ENCODE assay signal across 25 cellular contexts in the genomic region with DNA sequence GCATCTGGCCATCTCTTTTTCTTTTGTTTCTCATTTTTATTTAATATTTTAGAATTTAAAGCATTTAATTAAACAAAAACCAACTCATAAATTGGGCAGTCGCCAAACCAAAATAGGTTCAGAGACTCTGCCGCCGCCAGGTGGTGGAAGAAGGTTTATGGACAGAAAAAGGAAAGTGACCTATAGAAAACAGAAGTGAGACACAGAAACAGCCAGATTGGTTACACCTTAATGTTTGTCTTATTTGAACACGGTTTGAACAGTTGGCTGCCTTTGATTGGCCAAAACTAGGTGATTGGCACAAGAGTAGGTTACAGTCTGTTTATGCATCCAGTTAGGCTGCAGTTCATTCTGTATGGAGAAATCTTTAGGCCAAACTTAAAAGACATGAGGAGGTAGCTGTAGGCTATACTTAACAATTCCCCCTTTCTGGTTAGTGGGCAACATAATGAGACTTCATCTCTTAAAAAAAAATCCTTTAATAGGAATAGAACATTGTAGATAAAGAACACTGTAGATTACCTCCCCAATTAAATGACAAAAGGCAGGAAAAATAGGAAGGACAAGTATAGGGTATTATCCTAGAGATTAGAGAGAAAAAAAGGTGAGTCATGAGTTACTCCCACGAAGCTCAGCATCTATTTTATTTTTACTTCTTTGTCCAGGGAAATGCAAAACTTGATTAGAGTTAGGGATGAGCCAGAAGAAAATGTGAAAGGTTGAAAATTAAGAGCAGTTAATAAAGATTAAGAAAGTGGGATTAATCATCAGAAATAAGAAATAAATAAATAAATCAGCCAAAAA. TPM values are rescaled to one million over a fixed set of nuclear protein-coding genes. Genes with fewer than 3 reads are reported as not detected.
DNase-seq lines count a peak whose midpoint lies in the region; ATAC-seq and TF ChIP-seq lines count a peak whose summit lies in the region.
"Had no signal": no experiment of that assay in that cellular context is flagged by ENCODE, and none has a peak within 500 bp of the region (broad histone marks: within the 10 kb centered on the region; RNA-seq: fewer than 3 reads in every experiment).

No MANE protein-coding gene starts in this region.

- no peak overlapping the region for H3K14ac ChIP-seq in H9 (ENCODE audit: insufficient read depth, low read length)

- H2BK12ac ChIP-seq in H9 (ENCODE audit: insufficient read length, low read depth, low read length) = no peak overlapping the region

- CTCF ChIA-PET in OCI-LY7 (lab: Charles Lee; ENCODE audit: unreplicated experiment) = no interaction called here
- CTCF ChIA-PET in MCF 10A (lab: Yijun Ruan, JAX) = interaction anchor here (0.9 to 2.5 kb wide), 2 partner anchors 11 to 50 kb away, joined by 4 to 9 read pairs; no protein-coding TSS in a partner anchor
- CTCF ChIA-PET in naive thymus-derived CD4-positive, alpha-beta T cell (lab: Charles Lee) = no interaction called here

- H3K4me3 ChIP-seq in OCI-LY7 (ENCODE audit: low read depth, low read length, poor library complexity, severe bottlenecking) = no peak overlapping the region
- no peak overlapping the region for H3K4me3 ChIP-seq in endodermal cell (ENCODE audit: low read length)
- H3K4me3 ChIP-seq in naive thymus-derived CD4-positive, alpha-beta T cell (ENCODE audit: low read length) = no peak overlapping the region
- H3K4me3 ChIP-seq: heart left ventricle, Peyer's patch, prostate gland, SJCRH30, transverse colon had no signal

- intact Hi-C loops in OCI-LY7 (cut with micrococcal nuclease; ENCODE audit: unreplicated experiment) (no loop called here), MCF 10A (cut with micrococcal nuclease) (no loop called here)
- intact Hi-C loops in naive thymus-derived CD4-positive, alpha-beta T cell (cut with micrococcal nuclease) = no loop called here

- H3K9me2 ChIP-seq in OCI-LY7 (ENCODE audit: insufficient read depth, low read length) = no peaks in the 10 kb centered on the region

- no peak overlapping the region for H3K23ac ChIP-seq in H9 (ENCODE audit: insufficient read length, low read depth, low read length)

- no peak overlapping the region for H2BK15ac ChIP-seq in H9 (ENCODE audit: low read depth, low read length)

- H3K9me3 ChIP-seq in H9 (ENCODE audit: control insufficient read depth, low read depth, low read length) (no peaks in the 10 kb centered on the region), OCI-LY7 (ENCODE audit: low read length) (no peaks in the 10 kb centered on the region), endodermal cell (ENCODE audit: control insufficient read depth, low read length) (no peaks in the 10 kb centered on the region)
- no peaks in the 10 kb centered on the region for H3K9me3 ChIP-seq in naive thymus-derived CD4-positive, alpha-beta T cell (ENCODE audit: control insufficient read depth in 2 of 3, low read length in 3 of 3)
- H3K9me3 ChIP-seq: heart left ventricle, Peyer's patch, prostate gland, SJCRH30, transverse colon had no signal

- WGBS in H9 (ENCODE audit: extremely low coverage, insufficient read length, low lambda C conversion rate) = no CpG with 5 or more reads among the region's 5 CpGs
- 89% methylated on average over 4 to 5 of the region's 5 CpGs for WGBS in endodermal cell (ENCODE audit: insufficient coverage in 1 of 2, insufficient read length in 1 of 2), 2 experiments

- H3K27ac ChIP-seq in C4-2B (no peak overlapping the region), H9 (ENCODE audit: insufficient read length, low read depth, low read length) (no peak overlapping the region), OCI-LY7 (ENCODE audit: low read depth, low read length, poor library complexity, severe bottlenecking) (no peak overlapping the region), endodermal cell (ENCODE audit: low read depth, low read length) (no peak overlapping the region)
- H3K27ac ChIP-seq in naive thymus-derived CD4-positive, alpha-beta T cell (ENCODE audit: low read depth, low read length) = no peak overlapping the region
- H3K27ac ChIP-seq: heart left ventricle, Peyer's patch, prostate gland, SJCRH30, transverse colon had no signal

- H3K4me1 Mint-ChIP-seq in H9 = peaks cover 19% of the 10 kb centered on the region in 2 experiments
- peaks cover 10% of the 10 kb centered on the region for H3K4me1 Mint-ChIP-seq in endodermal cell
- H3K4me1 Mint-ChIP-seq in MCF 10A (ENCODE audit: insufficient read depth, unreplicated experiment) = no peaks in the 10 kb centered on the region
- peaks cover 0 to 8% (median 0%) of the 10 kb centered on the region in 7 donors for H3K4me1 Mint-ChIP-seq in naive thymus-derived CD4-positive, alpha-beta T cell
- H3K4me1 Mint-ChIP-seq: activated naive CD4-positive, alpha-beta T cell treated with anti-CD3 and anti-CD28 coated beads, Interleukin-2, amount 10 ng/mL, durations not matched to agents 7 days and 5 days; CD8-positive, alpha-beta memory T cell; central memory CD8-positive, alpha-beta T cell had no signal

- no peak overlapping the region for H3T11ph ChIP-seq in H9 (ENCODE audit: low read length)

- H3K27ac Mint-ChIP-seq in H9 (peak overlapping the region in 2 of 3 experiments; percentile 20 to 95; a peak in 3 of 7 replicates), endodermal cell (no peak overlapping the region), MCF 10A (ENCODE audit: low read depth, unreplicated experiment) (no peak overlapping the region)
- H3K27ac Mint-ChIP-seq in naive thymus-derived CD4-positive, alpha-beta T cell = peak overlapping the region in 1 of 9 donors; percentile 48
- H3K27ac Mint-ChIP-seq: activated CD8-positive, alpha-beta memory T cell treated with anti-CD3 and anti-CD28 coated beads, Interleukin-2, amount 10 ng/mL, durations not matched to agents 7 days and 5 days; activated naive CD4-positive, alpha-beta T cell treated with anti-CD3 and anti-CD28 coated beads, Interleukin-2, amount 10 ng/mL, durations not matched to agents 7 days and 5 days; activated T-cell treated with anti-CD3 and anti-CD28 coated beads, Interleukin-2, amount 50 U/mL, for 72 hours; T-helper 17 cell had no signal

- H3K9me3 Mint-ChIP-seq in H9 (no peaks in the 10 kb centered on the region), endodermal cell (no peaks in the 10 kb centered on the region), MCF 10A (ENCODE audit: unreplicated experiment) (no peaks in the 10 kb centered on the region)
- no peaks in the 10 kb centered on the region for H3K9me3 Mint-ChIP-seq in naive thymus-derived CD4-positive, alpha-beta T cell
- H3K9me3 Mint-ChIP-seq: activated CD4-positive, alpha-beta T cell treated with anti-CD3 and anti-CD28 coated beads, Interleukin-2, amount 10 ng/mL, durations not matched to agents 24 days and 14 days; activated naive CD4-positive, alpha-beta T cell treated with anti-CD3 and anti-CD28 coated beads, Interleukin-2, amount 10 ng/mL, durations not matched to agents 7 days and 5 days; activated T-cell treated with anti-CD3 and anti-CD28 coated beads, Interleukin-2, amount 50 U/mL, for 72 hours; CD8-positive, alpha-beta memory T cell; central memory CD8-positive, alpha-beta T cell had no signal

- H3K4me3 Mint-ChIP-seq in H9 = no peak overlapping the region
- H3K4me3 Mint-ChIP-seq in endodermal cell = no peak overlapping the region
- no peak overlapping the region for H3K4me3 Mint-ChIP-seq in MCF 10A (ENCODE audit: unreplicated experiment)
- no peak overlapping the region for H3K4me3 Mint-ChIP-seq in naive thymus-derived CD4-positive, alpha-beta T cell
- H3K4me3 Mint-ChIP-seq: activated CD4-positive, alpha-beta T cell treated with anti-CD3 and anti-CD28 coated beads, Interleukin-2, amount 10 ng/mL, durations not matched to agents 24 days and 14 days; activated CD8-positive, alpha-beta memory T cell treated with anti-CD3 and anti-CD28 coated beads, Interleukin-2, amount 10 ng/mL, durations not matched to agents 7 days and 5 days; activated naive CD4-positive, alpha-beta T cell treated with anti-CD3 and anti-CD28 coated beads, Interleukin-2, amount 10 ng/mL, durations not matched to agents 7 days and 5 days; activated T-cell treated with anti-CD3 and anti-CD28 coated beads, Interleukin-2, amount 50 U/mL, for 72 hours; CD8-positive, alpha-beta memory T cell; central memory CD8-positive, alpha-beta T cell; T-helper 17 cell had no signal

- no peak overlapping the region for H2BK120ac ChIP-seq in H9 (ENCODE audit: low read depth, low read length, poor library complexity, severe bottlenecking)

- H4K5ac ChIP-seq in H9 (ENCODE audit: insufficient read length, low read depth, low read length) = no peak overlapping the region

- TF ChIP-seq CTCF in C4-2B (conservative IDR thresholded peaks at IDR 0.05) (peak; percentile 21), H9 (conservative IDR thresholded peaks at IDR 0.05) (peak; percentile 39; the same call in 2 of the 3 replicates), OCI-LY7 (conservative IDR thresholded peaks at IDR 0.05; ENCODE audit: low read length) (no peak; the same call in 1 of the 2 replicates), endodermal cell (conservative IDR thresholded peaks at IDR 0.05) (peak; percentile 48), MCF 10A (IDR thresholded peaks at IDR 0.05; ENCODE audit: unreplicated experiment) (no peak)

- H3K18ac ChIP-seq in H9 (ENCODE audit: insufficient read length, low read depth, low read length) = no peak overlapping the region

- POLR2A ChIA-PET in OCI-LY7 (lab: Charles Lee) (no interaction called here), MCF 10A (lab: Yijun Ruan, JAX) (interaction anchor here (0.9 kb wide), 1 partner anchor 31 kb away, joined by 3 read pairs; a partner anchor contains a TSS)
- POLR2A ChIA-PET in naive thymus-derived CD4-positive, alpha-beta T cell (lab: Charles Lee) = no interaction called here

- H2AFZ ChIP-seq in H9 (ENCODE audit: low read length) (no peak overlapping the region), OCI-LY7 (ENCODE audit: low read length) (no peak overlapping the region)

- H3K79me2 ChIP-seq in H9 (ENCODE audit: insufficient read depth, low read length) (no peaks in the 10 kb centered on the region), OCI-LY7 (ENCODE audit: insufficient read depth, low read depth, low read length) (no peaks in the 10 kb centered on the region)

- no peaks in the 10 kb centered on the region for H3K36me3 Mint-ChIP-seq in H9 (ENCODE audit: insufficient read depth in 1 of 3, low read depth in 3 of 3)
- peaks cover 8% of the 10 kb centered on the region for H3K36me3 Mint-ChIP-seq in endodermal cell (ENCODE audit: low read depth)
- no peaks in the 10 kb centered on the region for H3K36me3 Mint-ChIP-seq in MCF 10A (ENCODE audit: insufficient read depth, unreplicated experiment)
- H3K36me3 Mint-ChIP-seq in naive thymus-derived CD4-positive, alpha-beta T cell = peaks cover 6 to 54% (median 28%) of the 10 kb centered on the region in 5 donors

- no peak overlapping the region for H3K9ac ChIP-seq in H9 (ENCODE audit: extremely low read depth, insufficient read length, low read length)
- H3K9ac ChIP-seq in endodermal cell (ENCODE audit: extremely low read depth, low read length, poor library complexity, severe bottlenecking) = no peak overlapping the region

- no peak for DNase-seq in H9
- DNase-seq in OCI-LY7 (ENCODE audit: low spot score) = peak; percentile 8
- peak; percentile 61 for DNase-seq in endodermal cell
- DNase-seq in MCF 10A (ENCODE audit: unreplicated experiment) = no peak
- no peak for DNase-seq in naive thymus-derived CD4-positive, alpha-beta T cell
- DNase-seq: activated CD4-positive, alpha-beta T cell treated with anti-CD3 and anti-CD28 coated beads, Interleukin-2, amount 10 ng/mL, durations not matched to agents 24 days and 14 days; activated CD8-positive, alpha-beta memory T cell treated with anti-CD3 and anti-CD28 coated beads, Interleukin-2, amount 10 ng/mL, durations not matched to agents 7 days and 5 days; activated naive CD4-positive, alpha-beta T cell treated with anti-CD3 and anti-CD28 coated beads, Interleukin-2, amount 10 ng/mL, durations not matched to agents 7 days and 5 days; activated T-cell treated with anti-CD3 and anti-CD28 coated beads, Interleukin-2, amount 50 U/mL, for 72 hours; CD8-positive, alpha-beta memory T cell; GF-D8; heart left ventricle; left cardiac atrium; mammary epithelial cell; NCI-H1092 treated with DMSO at 0.1 percent for 48 hours; NCI-H446; Peyer's patch; SJCRH30; stimulated activated CD4-positive, alpha-beta T cell treated with anti-CD3 and anti-CD28 coated beads, Interleukin-15, amount 100 ng/mL, for 24 hours; T-helper 17 cell; transverse colon had no signal

- H3K36me3 ChIP-seq in OCI-LY7 (ENCODE audit: insufficient read depth, low read length) (no peaks in the 10 kb centered on the region; the same call in 1 of the 2 replicates), endodermal cell (ENCODE audit: control insufficient read depth, insufficient read depth, low read length) (peaks cover 17% of the 10 kb centered on the region)
- H3K36me3 ChIP-seq in naive thymus-derived CD4-positive, alpha-beta T cell (ENCODE audit: control insufficient read depth in 2 of 3, insufficient read depth in 3 of 3, low read length in 3 of 3) = peaks cover 0 to 10% (median 0%) of the 10 kb centered on the region in 3 experiments
- H3K36me3 ChIP-seq: Peyer's patch, prostate gland, SJCRH30 had no signal

- H2AK5ac ChIP-seq in H9 (ENCODE audit: insufficient read length, low read length) = no peak overlapping the region

- H3K4me2 ChIP-seq in H9 (ENCODE audit: insufficient read depth, insufficient read length, low read length) = no peak overlapping the region
- no peak overlapping the region for H3K4me2 ChIP-seq in OCI-LY7 (ENCODE audit: low read length)

- H2BK20ac ChIP-seq in H9 (ENCODE audit: low read depth, low read length, poor library complexity, severe bottlenecking) = no peak overlapping the region

- no TSS peak for BruUV-seq in OCI-LY7 (replicated peaks; lab: Mats Ljungman, UMichigan)
- BruUV-seq in MCF 10A (replicated peaks; lab: Mats Ljungman, UMichigan) = no TSS peak

- no peak overlapping the region for H3K4ac ChIP-seq in H9 (ENCODE audit: low read depth, low read length)

- H3K79me1 ChIP-seq in H9 (ENCODE audit: insufficient read depth, low read depth, low read length, poor library complexity, severe bottlenecking) = no peaks in the 10 kb centered on the region

- H3K27me3 ChIP-seq in H9 (ENCODE audit: insufficient read depth, low read length) (no peaks in the 10 kb centered on the region), endodermal cell (ENCODE audit: control insufficient read depth, insufficient read depth, low read length, poor library complexity, severe bottlenecking) (no peaks in the 10 kb centered on the region)
- H3K27me3 ChIP-seq in naive thymus-derived CD4-positive, alpha-beta T cell (ENCODE audit: control insufficient read depth in 2 of 2, insufficient read depth in 2 of 2, low read length in 2 of 2) = no peaks in the 10 kb centered on the region
- H3K27me3 ChIP-seq: heart left ventricle, Peyer's patch, SJCRH30, transverse colon had no signal

- no peaks in the 10 kb centered on the region for H3K23me2 ChIP-seq in H9 (ENCODE audit: insufficient read length, low read depth, low read length, poor library complexity, severe bottlenecking)

- no peak for ATAC-seq in HG03196 (IDR thresholded peaks at IDR 0.05; ENCODE audit: unreplicated experiment)
- no peak for ATAC-seq in naive thymus-derived CD4-positive, alpha-beta T cell
- ATAC-seq: activated CD8-positive, alpha-beta memory T cell treated with anti-CD3 and anti-CD28 coated beads, Interleukin-2, amount 10 ng/mL, durations not matched to agents 7 days and 5 days; activated T-cell treated with anti-CD3 and anti-CD28 coated beads, Interleukin-2, amount 50 U/mL, for 72 hours; heart left ventricle; left cardiac atrium; T-helper 17 cell had no signal

- no peaks in the 10 kb centered on the region for H3K4me1 ChIP-seq in H9 (ENCODE audit: insufficient read depth, low read length)
- no peaks in the 10 kb centered on the region for H3K4me1 ChIP-seq in OCI-LY7 (ENCODE audit: insufficient read depth, low read length, poor library complexity, severe bottlenecking)
- no peaks in the 10 kb centered on the region for H3K4me1 ChIP-seq in endodermal cell (ENCODE audit: control insufficient read depth, insufficient read depth, low read length)
- H3K4me1 ChIP-seq in naive thymus-derived CD4-positive, alpha-beta T cell (ENCODE audit: control insufficient read depth in 2 of 2, insufficient read depth in 2 of 2, low read length in 2 of 2) = no peaks in the 10 kb centered on the region
- H3K4me1 ChIP-seq: heart left ventricle, Peyer's patch, prostate gland, SJCRH30 had no signal

- H4K8ac ChIP-seq in H9 (replicated peaks; ENCODE audit: insufficient read length, low read depth, low read length) = no peak overlapping the region

- H4K20me1 ChIP-seq in H9 (ENCODE audit: control insufficient read depth, insufficient read depth, insufficient read length) (no peaks in the 10 kb centered on the region), OCI-LY7 (ENCODE audit: insufficient read depth, low read length) (no peaks in the 10 kb centered on the region)

- H2BK5ac ChIP-seq in H9 (ENCODE audit: insufficient read length, low read length) = no peak overlapping the region

- H4K91ac ChIP-seq in H9 (ENCODE audit: insufficient read length, low read depth, low read length) = no peak overlapping the region

- H3K56ac ChIP-seq in H9 (ENCODE audit: insufficient read length, low read depth, low read length) = no peak overlapping the region

- H3K27me3 Mint-ChIP-seq in H9 (ENCODE audit: low read depth) (peaks cover 2% of the 10 kb centered on the region; the same call in 1 of the 2 replicates), endodermal cell (ENCODE audit: insufficient read depth) (no peaks in the 10 kb centered on the region), MCF 10A (ENCODE audit: insufficient read depth, unreplicated experiment) (no peaks in the 10 kb centered on the region)
- H3K27me3 Mint-ChIP-seq in naive thymus-derived CD4-positive, alpha-beta T cell = no peaks in the 10 kb centered on the region
- H3K27me3 Mint-ChIP-seq: activated CD4-positive, alpha-beta T cell treated with anti-CD3 and anti-CD28 coated beads, Interleukin-2, amount 10 ng/mL, durations not matched to agents 24 days and 14 days; activated CD8-positive, alpha-beta memory T cell treated with anti-CD3 and anti-CD28 coated beads, Interleukin-2, amount 10 ng/mL, durations not matched to agents 7 days and 5 days; activated naive CD4-positive, alpha-beta T cell treated with anti-CD3 and anti-CD28 coated beads, Interleukin-2, amount 10 ng/mL, durations not matched to agents 7 days and 5 days; CD8-positive, alpha-beta memory T cell; central memory CD8-positive, alpha-beta T cell; T-helper 17 cell had no signal

RNA-seq across cellular contexts. Expression of gene CYCS, which starts 23.9 kb away (rescaled TPM):
- 205 and 209 TPM in 2 replicates for total RNA-seq in H9 (2021)
- total RNA-seq in OCI-LY7 (2014; rRNA removed; shearing (Covaris generic)) = 65.2 and 68.7 TPM in 2 replicates
- 153 and 175 TPM in 2 replicates for total RNA-seq in OCI-LY7 (2022)
- 100 to 1,000 TPM; 118 to 126 TPM for total RNA-seq in endodermal cell
- polyA plus RNA-seq in endodermal cell (2013, experiment 1 of 2) = 118 TPM
- 119 TPM for polyA plus RNA-seq in endodermal cell (2013, experiment 2 of 2)
- total RNA-seq in MCF 10A (2022) = 368 and 448 TPM in 2 replicates
- total RNA-seq in naive thymus-derived CD4-positive, alpha-beta T cell = 100 to 1,000 TPM in 3 of 5 experiments, 10 to 100 TPM in 2; 40.4 to 130 (median 114) TPM
- 100 to 1,000 TPM in 1 of 2 donors, 10 to 100 TPM in 1; 68.1 to 115 TPM for polyA plus RNA-seq in naive thymus-derived CD4-positive, alpha-beta T cell

Comparison
In these comparisons a context has a peak if more than half of its experiments do, and no peak if none do; other contexts are left out.
1. CTCF ChIP-seq: peak in C4-2B (single experiment), H9 (single experiment) and endodermal cell (single experiment); none in OCI-LY7 (single experiment) and MCF 10A (single experiment).
2. DNase-seq: peak in OCI-LY7 (single experiment) and endodermal cell (single experiment); none in H9 (single experiment), MCF 10A (single experiment) and naive thymus-derived CD4-positive, alpha-beta T cell (0 of 9).
3. H3K27ac Mint-ChIP-seq: peak in H9 (2 of 3); none in endodermal cell (single experiment) and MCF 10A (single experiment).